10 cellular contexts compared by ENCODE assay signal in the genomic region with DNA sequence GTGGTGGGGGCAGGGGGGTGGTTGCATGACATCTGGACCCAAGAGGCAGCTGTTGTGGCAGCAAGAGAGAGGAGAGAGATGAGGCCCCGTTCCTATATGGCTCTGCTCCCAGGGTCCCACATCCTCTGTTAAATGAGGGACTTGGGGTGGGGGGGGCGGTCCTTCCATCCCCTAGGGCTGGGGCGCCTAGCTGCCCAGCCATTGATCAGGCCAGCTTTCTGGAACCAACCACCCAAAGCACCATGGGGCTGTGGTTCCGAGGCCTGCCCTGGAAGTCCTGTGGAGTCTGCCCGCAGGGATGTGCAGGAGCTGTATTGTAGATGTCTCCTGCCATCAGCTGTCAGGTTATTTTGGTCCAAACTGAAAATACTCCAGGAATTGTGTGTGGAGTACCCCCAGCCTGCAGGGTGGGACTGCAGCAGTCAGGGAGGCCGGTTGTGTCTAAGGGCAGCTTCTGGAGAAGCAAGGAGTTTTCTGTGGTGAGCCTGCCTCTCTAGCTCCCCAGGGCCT. TPM values are rescaled to one million over a fixed set of nuclear protein-coding genes. Genes with fewer than 3 reads are reported as not detected.
DNase-seq lines count a peak whose midpoint lies in the region; ATAC-seq and TF ChIP-seq lines count a peak whose summit lies in the region.
"Had no signal": no experiment of that assay in that cellular context is flagged by ENCODE, and none has a peak within 500 bp of the region (broad histone marks: within the 10 kb centered on the region; RNA-seq: fewer than 3 reads in every experiment).

No MANE protein-coding gene starts in this region.

- TF ChIP-seq CTCF in cardiac muscle cell (IDR thresholded peaks at IDR 0.05; ENCODE audit: low read depth, low read length) (no peak), breast epithelium (IDR thresholded peaks at IDR 0.05) (no peak), upper lobe of right lung (IDR thresholded peaks at IDR 0.05) (no peak)

- H3K4me1 ChIP-seq in cardiac muscle cell (ENCODE audit: low read depth) (peaks cover 36% of the 10 kb centered on the region), breast epithelium (peaks cover 4 to 31% of the 10 kb centered on the region in 2 donors), mesodermal cell (ENCODE audit: control insufficient read depth, insufficient read depth, low read length, poor library complexity, severe bottlenecking) (peaks cover 35% of the 10 kb centered on the region), upper lobe of right lung (peaks cover 48% of the 10 kb centered on the region), HAP-1 (peaks cover 43% of the 10 kb centered on the region)

- H3K27ac ChIP-seq in cardiac muscle cell (peak overlapping the region; percentile 99), breast epithelium (peak overlapping the region; percentile 60 to 90), mesodermal cell (ENCODE audit: low read depth, low read length, severe bottlenecking) (peak overlapping the region; percentile 86), upper lobe of right lung (peak overlapping the region; percentile 45)

- no peak for ATAC-seq in left cardiac atrium
- ATAC-seq in upper lobe of right lung = no peak
- no peak for ATAC-seq in HG02588 (IDR thresholded peaks at IDR 0.05; ENCODE audit: unreplicated experiment)

- TF ChIP-seq POLR2A in breast epithelium (IDR thresholded peaks at IDR 0.05) = no peak

- H3K27me3 ChIP-seq in cardiac muscle cell (no peaks in the 10 kb centered on the region), breast epithelium (no peaks in the 10 kb centered on the region), upper lobe of right lung (no peaks in the 10 kb centered on the region), HAP-1 (ENCODE audit: low read depth) (no peaks in the 10 kb centered on the region)

- in situ Hi-C loops in HAP-1 (cut with MboI; ENCODE audit: low sequenced_read_pairs) = no loop called here

- 71 to 74% methylated on average over 3 to 4 of the region's 6 CpGs for whole genome bisulfite sequencing in mesodermal cell (ENCODE audit: insufficient coverage in 2 of 2), 2 experiments

- H3K36me3 ChIP-seq in cardiac muscle cell (peaks cover 15% of the 10 kb centered on the region), breast epithelium (peaks cover 6% of the 10 kb centered on the region), mesodermal cell (ENCODE audit: control insufficient read depth, insufficient read depth, low read length) (peaks cover 37% of the 10 kb centered on the region), upper lobe of right lung (peaks cover 31% of the 10 kb centered on the region), HAP-1 (replicated peaks) (peaks cover 19% of the 10 kb centered on the region)

- H3K4me3 ChIP-seq in cardiac muscle cell (no peak overlapping the region), breast epithelium (peak overlapping the region in 2 of 3 donors; percentile 92 to 97), mesodermal cell (ENCODE audit: extremely low read depth, insufficient read depth, low read length, poor library complexity, severe bottlenecking) (peak overlapping the region; percentile 68), upper lobe of right lung (peak overlapping the region; percentile 85), HAP-1 (no peak overlapping the region)

- intact Hi-C loops in left cardiac atrium (cut with DNase I) (no loop called here), breast epithelium (cut with DNase I; ENCODE audit: low total_unique reads) (no loop called here), upper lobe of right lung (cut with DNase I) (loop anchor here (10.0 kb wide), 1 partner anchor 159 kb away; a partner anchor contains a TSS)

- DNase-seq in cardiac muscle cell (ENCODE audit: low read depth in 1 of 2, low spot score in 1 of 2) (no peak), left cardiac atrium (no peak), breast epithelium (ENCODE audit: low spot score in 2 of 2) (no peak), upper lobe of right lung (no peak), HAP-1 (ENCODE audit: low spot score in 2 of 2) (no peak), kidney glomerular epithelial cell (lab: John Stamatoyannopoulos, UW) (no peak)
- DNase-seq: T1000 had no signal

- no peaks in the 10 kb centered on the region for H3K9me3 ChIP-seq in cardiac muscle cell (ENCODE audit: low read depth)
- no peaks in the 10 kb centered on the region for H3K9me3 ChIP-seq in breast epithelium
- no peaks in the 10 kb centered on the region for H3K9me3 ChIP-seq in mesodermal cell (ENCODE audit: control insufficient read depth, low read length)
- no peaks in the 10 kb centered on the region for H3K9me3 ChIP-seq in upper lobe of right lung
- H3K9me3 ChIP-seq in HAP-1 = no peaks in the 10 kb centered on the region

RNA-seq across cellular contexts. Expression of a gene that starts 5.2 kb away (rescaled TPM):
- 66.3 and 79.6 TPM in 2 replicates for total RNA-seq in cardiac muscle cell
- 57.7 and 69.3 TPM in 2 replicates for polyA plus RNA-seq in cardiac muscle cell
- 10 to 100 TPM; 57.7 to 78.6 TPM for total RNA-seq in left cardiac atrium
- 10 to 100 TPM; 34.5 to 48.5 (median 36.4) TPM for total RNA-seq in breast epithelium
- polyA plus RNA-seq in mesodermal cell (2013, experiment 1 of 2) = 200 TPM
- 168 TPM for polyA plus RNA-seq in mesodermal cell (2013, experiment 2 of 2)
- 104 TPM for total RNA-seq in upper lobe of right lung

RNA-seq across cellular contexts. Expression of a gene that starts 10.8 kb away (rescaled TPM):
- total RNA-seq in cardiac muscle cell = 13.3 and 19.8 TPM in 2 replicates
- polyA plus RNA-seq in cardiac muscle cell = 5.4 and 12.7 TPM in 2 replicates
- 10 to 100 TPM; 26.9 to 29.2 TPM for total RNA-seq in left cardiac atrium
- 10 to 100 TPM; 41.4 to 54.7 (median 42.3) TPM for total RNA-seq in breast epithelium
- polyA plus RNA-seq in mesodermal cell (2013, experiment 1 of 2) = 30.9 TPM
- polyA plus RNA-seq in mesodermal cell (2013, experiment 2 of 2) = 24.3 TPM
- 48.0 TPM for total RNA-seq in upper lobe of right lung
- total RNA-seq: M059J had no signal

RNA-seq across cellular contexts. Expression of a gene that starts 29.6 kb away (rescaled TPM):
- total RNA-seq in cardiac muscle cell (31.9 and 53.0 TPM in 2 replicates), left cardiac atrium (10 to 100 TPM; 79.3 to 83.2 TPM), breast epithelium (10 to 100 TPM; 38.2 to 58.0 (median 56.9) TPM), upper lobe of right lung (94.0 TPM)
- polyA plus RNA-seq in cardiac muscle cell = 54.3 and 66.3 TPM in 2 replicates
- 18.8 TPM for polyA plus RNA-seq in mesodermal cell (2013, experiment 1 of 2)
- 27.2 TPM for polyA plus RNA-seq in mesodermal cell (2013, experiment 2 of 2)

RNA-seq across cellular contexts. Expression of a gene that starts 58.8 kb away (rescaled TPM):
- total RNA-seq in cardiac muscle cell (31.2 and 32.5 TPM in 2 replicates), left cardiac atrium (10 to 100 TPM; 12.2 to 17.1 TPM), breast epithelium (10 to 100 TPM; 19.0 to 22.3 (median 19.4) TPM), upper lobe of right lung (12.4 TPM)
- 22.5 and 24.9 TPM in 2 replicates for polyA plus RNA-seq in cardiac muscle cell
- 16.3 TPM for polyA plus RNA-seq in mesodermal cell (2013, experiment 1 of 2)
- 13.4 TPM for polyA plus RNA-seq in mesodermal cell (2013, experiment 2 of 2)

Comparison
In these comparisons a context has a peak if more than half of its experiments do, and no peak if none do; other contexts are left out.
1. H3K27ac ChIP-seq: peak in every context shown above with its lines; median percentile 99 in cardiac muscle cell; 86 in mesodermal cell; 75 in breast epithelium; 45 in upper lobe of right lung.
2. H3K4me3 ChIP-seq: peak in breast epithelium (2 of 3), mesodermal cell (single experiment) and upper lobe of right lung (single experiment); none in cardiac muscle cell (single experiment) and HAP-1 (single experiment).